9 cellular contexts compared by ENCODE assay signal in genomic region chr20:25539742-25540201, GRCh38. TPM values are rescaled to one million over a fixed set of nuclear protein-coding genes. Genes with fewer than 3 reads are reported as not detected.
DNase-seq lines count a peak whose midpoint lies in the region; ATAC-seq and TF ChIP-seq lines count a peak whose summit lies in the region.
"Had no signal": no experiment of that assay in that cellular context is flagged by ENCODE, and none has a peak within 500 bp of the region (broad histone marks: within the 10 kb centered on the region; RNA-seq: fewer than 3 reads in every experiment).

No MANE protein-coding gene starts in this region.

- H3K27me3 ChIP-seq in BJ (ENCODE audit: control insufficient read depth, insufficient read depth, low read length) (no peaks in the 10 kb centered on the region), OCI-LY1 (ENCODE audit: insufficient read depth, low read length) (no peaks in the 10 kb centered on the region), foreskin keratinocyte (no peaks in the 10 kb centered on the region), parathyroid adenoma (ENCODE audit: control insufficient read depth, insufficient read depth, low read length) (no peaks in the 10 kb centered on the region)

- H4K20me1 ChIP-seq in OCI-LY1 (ENCODE audit: insufficient read depth, low read length) = no peaks in the 10 kb centered on the region

- no peaks in the 10 kb centered on the region for H3K9me3 ChIP-seq in OCI-LY1 (ENCODE audit: low read length)
- no peaks in the 10 kb centered on the region for H3K9me3 ChIP-seq in parathyroid adenoma (ENCODE audit: control insufficient read depth, low read length)

- H3K4me1 ChIP-seq in OCI-LY1 (ENCODE audit: insufficient read depth, low read length, severe bottlenecking) (peaks cover 10% of the 10 kb centered on the region), foreskin keratinocyte (peaks cover 11% of the 10 kb centered on the region), parathyroid adenoma (peaks cover 37% of the 10 kb centered on the region)

- H3F3A ChIP-seq in OCI-LY1 (ENCODE audit: insufficient read depth, low read length) = no peaks in the 10 kb centered on the region

- H2AFZ ChIP-seq in OCI-LY1 (ENCODE audit: low read length) (no peak overlapping the region), parathyroid adenoma (peak overlapping the region; percentile 73)

- ATAC-seq in foreskin keratinocyte = peak; percentile 37
- no peak for ATAC-seq in HG02571 (IDR thresholded peaks at IDR 0.05; ENCODE audit: unreplicated experiment)
- no peak for ATAC-seq in HG03045 (IDR thresholded peaks at IDR 0.05; ENCODE audit: unreplicated experiment)
- ATAC-seq: activated CD8-positive, alpha-beta T cell treated with anti-CD3 and anti-CD28 coated beads for 36 hours had no signal

- no peak for DNase-seq in BJ (ENCODE audit: low read depth)
- no peak for DNase-seq in foreskin keratinocyte
- no peak for DNase-seq in NCI-H2196 (lab: John Stamatoyannopoulos, UW; ENCODE audit: unreplicated experiment)
- DNase-seq in stimulated activated naive CD4-positive, alpha-beta T cell treated with Interleukin-2 at 50 U/mL for 16 hours (lab: John Stamatoyannopoulos, UW) = no peak
- DNase-seq: activated CD8-positive, alpha-beta T cell treated with anti-CD3 and anti-CD28 coated beads for 36 hours had no signal

- TF ChIP-seq CTCF in BJ (IDR thresholded peaks at IDR 0.05; ENCODE audit: insufficient read depth, low read depth, low read length) (no peak), OCI-LY1 (IDR thresholded peaks at IDR 0.05; ENCODE audit: low read length) (no peak), foreskin keratinocyte (conservative IDR thresholded peaks at IDR 0.05) (no peak), parathyroid adenoma (IDR thresholded peaks at IDR 0.05) (no peak)

- H3K4me2 ChIP-seq in OCI-LY1 (ENCODE audit: low read length) (peak overlapping the region; percentile 37; the same call in 1 of the 2 replicates), parathyroid adenoma (ENCODE audit: low read length) (no peak overlapping the region)

- H3K9ac ChIP-seq in OCI-LY1 (ENCODE audit: low read length) = no peak overlapping the region
- H3K9ac ChIP-seq in parathyroid adenoma = no peak overlapping the region

- H3K4me3 ChIP-seq in BJ (ENCODE audit: low read depth, low read length) = 0 out of 2 replicates have a peak overlapping the region, but pooled peaks have one; percentile 2
- H3K4me3 ChIP-seq in OCI-LY1 (ENCODE audit: low read depth, low read length, poor library complexity, severe bottlenecking) = no peak overlapping the region
- H3K4me3 ChIP-seq in parathyroid adenoma (ENCODE audit: low read depth, low read length) = no peak overlapping the region

- POLR2A ChIA-PET in BJ (lab: Charles Lee) = no interaction called here

- no peaks in the 10 kb centered on the region for H3K9me2 ChIP-seq in OCI-LY1 (ENCODE audit: low read depth, low read length)

- no peak overlapping the region for H3K27ac ChIP-seq in OCI-LY1 (ENCODE audit: low read depth, low read length, poor library complexity, severe bottlenecking)
- H3K27ac ChIP-seq in foreskin keratinocyte = no peak overlapping the region
- peak overlapping the region; percentile 83 for H3K27ac ChIP-seq in parathyroid adenoma

- CTCF ChIA-PET in BJ (lab: Yijun Ruan, JAX) = interaction anchor here (0.9 to 2.7 kb wide), 8 partner anchors 8 to 140 kb away, joined by 4 to 12 read pairs (median 7); no protein-coding TSS in a partner anchor

- no peaks in the 10 kb centered on the region for H3K36me3 ChIP-seq in BJ (ENCODE audit: control insufficient read depth, insufficient read depth, low read length)
- H3K36me3 ChIP-seq in OCI-LY1 (ENCODE audit: insufficient read depth, low read length) = no peaks in the 10 kb centered on the region
- H3K36me3 ChIP-seq in parathyroid adenoma (ENCODE audit: control insufficient read depth, insufficient read depth, low read length) = no peaks in the 10 kb centered on the region

- H3K79me2 ChIP-seq in OCI-LY1 (ENCODE audit: insufficient read depth, low read length) (no peaks in the 10 kb centered on the region), parathyroid adenoma (peaks cover 53% of the 10 kb centered on the region)

RNA-seq across cellular contexts. Expression of gene NINL, which starts 45.6 kb away (rescaled TPM):
- polyA plus RNA-seq in BJ (2011; rRNA removed) (4.5 and 6.2 TPM in 2 replicates), foreskin keratinocyte (2.8 and 3.5 TPM in 2 replicates)
- 3.3 and 3.4 TPM in 2 replicates for polyA minus RNA-seq in BJ (2011; rRNA and poly(A)+ RNA removed)
- 4.3 TPM in 2 replicates for total RNA-seq in foreskin keratinocyte
